In the genomic region with DNA sequence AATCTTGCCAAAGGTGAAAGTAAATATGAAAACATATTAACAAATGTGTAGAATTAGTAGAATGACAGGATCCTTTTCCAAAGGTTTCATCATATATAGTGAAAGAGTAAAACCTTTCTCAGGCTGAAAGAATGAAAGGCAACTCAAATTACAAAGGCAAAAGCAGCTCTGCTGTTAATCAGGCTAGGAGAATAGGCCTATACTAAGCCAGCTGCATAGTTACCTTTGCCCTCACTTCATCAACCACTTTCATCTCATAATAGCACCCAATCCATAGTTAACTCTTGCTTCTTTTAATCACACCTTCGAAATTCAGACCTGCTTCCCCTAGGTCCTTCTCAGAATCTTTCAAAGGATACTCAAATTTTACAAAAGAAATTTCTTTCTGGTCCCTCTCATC, we compare ENCODE assay signal across 25 cellular contexts.
DNase-seq lines count a peak whose midpoint lies in the region; ATAC-seq and TF ChIP-seq lines count a peak whose summit lies in the region.
"Had no signal": no experiment of that assay in that cellular context is flagged by ENCODE, and none has a peak within 500 bp of the region (broad histone marks: within the 10 kb centered on the region; RNA-seq: fewer than 3 reads in every experiment).

No MANE protein-coding gene starts in this region.

- H3K4me3 ChIP-seq in cardiac muscle cell (no peak overlapping the region), smooth muscle cell (no peak overlapping the region), Peyer's patch (no peak overlapping the region)
- H3K4me3 ChIP-seq: BLaER1 treated with 17β-estradiol and CSF1 and Interleukin-3, amounts not matched to agents 10 nM and 100 nM; SK-N-MC had no signal

- H3K4me1 Mint-ChIP-seq in nephron progenitor cell: peaks cover 11% of the 10 kb centered on the region
- H3K4me1 Mint-ChIP-seq: IgD-negative memory B cell had no signal

- DNase-seq in cardiac muscle cell (ENCODE audit: low read depth in 1 of 2, low spot score in 1 of 2) (peak in 1 of 2 donors; percentile 9), Right ventricle myocardium inferior (ENCODE audit: missing footprints) (no peak), SW480 (ENCODE audit: low spot score) (peak; percentile 5), nephron progenitor cell (no peak), smooth muscle cell (lab: John Stamatoyannopoulos, UW; ENCODE audit: unreplicated experiment) (no peak), Peyer's patch (no peak), DMS153 (lab: John Stamatoyannopoulos, UW) (no peak)
- DNase-seq in central memory CD4-positive, alpha-beta T cell: no peak
- DNase-seq: 8988T; AML-193; CD4-positive, alpha-beta T cell; HCEC 1CT; MM.1S; NCI-H2029; NCI-H2171; NCI-H226; NCI-H510A; NCI-H69; SIG-M5; SW 1271 had no signal

- peak overlapping the region; percentile 50 for H2AFZ ChIP-seq in smooth muscle cell (ENCODE audit: low read depth)

- H3K36me3 Mint-ChIP-seq in nephron progenitor cell (ENCODE audit: low read depth): no peaks in the 10 kb centered on the region
- H3K36me3 Mint-ChIP-seq: IgD-negative memory B cell had no signal

- no peak overlapping the region for H3K9ac ChIP-seq in smooth muscle cell (ENCODE audit: low read depth)
- H3K9ac ChIP-seq: BLaER1 treated with 17β-estradiol and CSF1 and Interleukin-3, amounts not matched to agents 10 nM and 100 nM; KMS-11 had no signal

- H3K27me3 ChIP-seq in cardiac muscle cell: no peaks in the 10 kb centered on the region
- H3K27me3 ChIP-seq in smooth muscle cell (ENCODE audit: low read depth): no peaks in the 10 kb centered on the region
- H3K27me3 ChIP-seq in Peyer's patch: no peaks in the 10 kb centered on the region
- H3K27me3 ChIP-seq: BLaER1 treated with 17β-estradiol and CSF1 and Interleukin-3, amounts not matched to agents 10 nM and 100 nM had no signal

- H3K4me2 ChIP-seq in smooth muscle cell: no peak overlapping the region
- H3K4me2 ChIP-seq: BLaER1 treated with 17β-estradiol and CSF1 and Interleukin-3, amounts not matched to agents 10 nM and 100 nM; KMS-11 had no signal

- intact Hi-C loops in Right ventricle myocardium inferior (cut with DNase I): no loop called here

- TF ChIP-seq CTCF in cardiac muscle cell (IDR thresholded peaks at IDR 0.05; ENCODE audit: low read depth, low read length) (no peak), nephron progenitor cell (IDR thresholded peaks at IDR 0.05) (no peak), smooth muscle cell (IDR thresholded peaks at IDR 0.05; ENCODE audit: borderline replicate concordance, insufficient read depth, poor library complexity, severe bottlenecking) (no peak), Peyer's patch (IDR thresholded peaks at IDR 0.05) (no peak)

- peak overlapping the region; percentile 70 for H3K27ac ChIP-seq in cardiac muscle cell
- H3K27ac ChIP-seq in smooth muscle cell (ENCODE audit: low read depth): no peak overlapping the region
- H3K27ac ChIP-seq in Peyer's patch: no peak overlapping the region
- H3K27ac ChIP-seq: BLaER1 treated with 17β-estradiol and CSF1 and Interleukin-3, amounts not matched to agents 10 nM and 100 nM; KMS-11; RWPE1; SK-N-MC had no signal

- no peaks in the 10 kb centered on the region for H4K20me1 ChIP-seq in smooth muscle cell (ENCODE audit: low read depth)
- H4K20me1 ChIP-seq: BLaER1 treated with 17β-estradiol and CSF1 and Interleukin-3, amounts not matched to agents 10 nM and 100 nM had no signal

- peaks cover 5% of the 10 kb centered on the region for H3K9me3 Mint-ChIP-seq in nephron progenitor cell

- H3K79me2 ChIP-seq in smooth muscle cell (ENCODE audit: low read depth): no peaks in the 10 kb centered on the region

- no peak for TF ChIP-seq POLR2A in Peyer's patch (IDR thresholded peaks at IDR 0.05)

- WGBS in smooth muscle cell (ENCODE audit: low lambda C conversion rate): 46% methylated on average over 1 of the region's 1 CpG

- peak overlapping the region; percentile 60 for H3K27ac Mint-ChIP-seq in nephron progenitor cell
- H3K27ac Mint-ChIP-seq: CD4-positive, alpha-beta T cell; IgD-negative memory B cell had no signal

- H3F3A ChIP-seq in smooth muscle cell (ENCODE audit: low read depth): no peaks in the 10 kb centered on the region

- H3K4me3 Mint-ChIP-seq in nephron progenitor cell: no peak overlapping the region
- H3K4me3 Mint-ChIP-seq: CD4-positive, alpha-beta T cell; IgD-negative memory B cell had no signal

- H3K36me3 ChIP-seq in cardiac muscle cell (no peaks in the 10 kb centered on the region), smooth muscle cell (ENCODE audit: low read depth) (no peaks in the 10 kb centered on the region), Peyer's patch (no peaks in the 10 kb centered on the region)
- H3K36me3 ChIP-seq: BLaER1 treated with 17β-estradiol and CSF1 and Interleukin-3, amounts not matched to agents 10 nM and 100 nM had no signal

- H3K9me3 ChIP-seq in cardiac muscle cell (ENCODE audit: low read depth) (no peaks in the 10 kb centered on the region), smooth muscle cell (replicated peaks; ENCODE audit: low read depth) (no peaks in the 10 kb centered on the region), Peyer's patch (no peaks in the 10 kb centered on the region)
- H3K9me3 ChIP-seq: BLaER1 treated with 17β-estradiol and CSF1 and Interleukin-3, amounts not matched to agents 10 nM and 100 nM had no signal

- no peak for ATAC-seq in Right ventricle myocardium inferior

- peaks cover 11% of the 10 kb centered on the region for H3K4me1 ChIP-seq in cardiac muscle cell (ENCODE audit: low read depth)
- H3K4me1 ChIP-seq in smooth muscle cell (ENCODE audit: low read depth): peaks cover 11% of the 10 kb centered on the region
- no peaks in the 10 kb centered on the region for H3K4me1 ChIP-seq in Peyer's patch
- H3K4me1 ChIP-seq: BLaER1 treated with 17β-estradiol and CSF1 and Interleukin-3, amounts not matched to agents 10 nM and 100 nM had no signal

- no peaks in the 10 kb centered on the region for H3K27me3 Mint-ChIP-seq in nephron progenitor cell (ENCODE audit: low read depth, poor library complexity)
- H3K27me3 Mint-ChIP-seq: CD4-positive, alpha-beta T cell; IgD-negative memory B cell had no signal
